Comparison of ENCODE assay signal across 13 cellular contexts in the genomic region with DNA sequence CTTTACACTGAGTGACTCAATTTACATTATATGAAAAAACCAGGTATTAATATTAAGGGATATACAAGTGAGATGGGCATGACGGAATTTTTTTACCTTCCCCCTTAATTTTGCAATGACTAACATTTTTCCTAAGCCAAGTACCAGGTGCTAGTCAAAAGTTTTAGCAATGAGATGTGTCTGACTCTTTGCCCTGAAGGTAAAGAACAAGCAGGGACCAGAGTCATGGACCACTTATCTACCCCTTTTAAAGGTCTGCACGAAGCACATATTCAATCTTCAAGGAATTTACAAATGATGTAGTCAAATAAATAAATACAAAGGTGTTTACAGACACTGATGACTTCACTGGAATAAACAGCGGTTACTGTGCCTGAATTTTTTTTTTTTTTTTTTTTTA. TPM values are rescaled to one million over a fixed set of nuclear protein-coding genes. Genes with fewer than 3 reads are reported as not detected.
DNase-seq lines count a peak whose midpoint lies in the region; ATAC-seq and TF ChIP-seq lines count a peak whose summit lies in the region.
"Had no signal": no experiment of that assay in that cellular context is flagged by ENCODE, and none has a peak within 500 bp of the region (broad histone marks: within the 10 kb centered on the region; RNA-seq: fewer than 3 reads in every experiment).

No MANE protein-coding gene starts in this region.

- no peaks in the 10 kb centered on the region for H3K9me2 ChIP-seq in OCI-LY7 (ENCODE audit: insufficient read depth, low read length)

- ATAC-seq in activated CD8-positive, alpha-beta memory T cell treated with anti-CD3 and anti-CD28 coated beads, Interleukin-2, amount 10 ng/mL, durations not matched to agents 7 days and 5 days, result no peak
- no peak for ATAC-seq in GM21723 (IDR thresholded peaks at IDR 0.05; ENCODE audit: unreplicated experiment)

- H3K9me3 Mint-ChIP-seq in activated CD8-positive, alpha-beta memory T cell treated with anti-CD3 and anti-CD28 coated beads, Interleukin-2, amount 10 ng/mL, durations not matched to agents 7 days and 5 days (ENCODE audit: low read depth), result peaks cover 9% of the 10 kb centered on the region
- H3K9me3 Mint-ChIP-seq in chondrocyte (ENCODE audit: low read depth), result peaks cover 9% of the 10 kb centered on the region
- H3K9me3 Mint-ChIP-seq in osteocyte (ENCODE audit: unreplicated experiment), result peaks cover 12% of the 10 kb centered on the region

- peaks cover 16% of the 10 kb centered on the region for H3K9me3 ChIP-seq in OCI-LY7 (ENCODE audit: low read length)
- H3K9me3 ChIP-seq: adrenal gland, testis had no signal

- H3K27ac Mint-ChIP-seq in activated CD8-positive, alpha-beta memory T cell treated with anti-CD3 and anti-CD28 coated beads, Interleukin-2, amount 10 ng/mL, durations not matched to agents 7 days and 5 days, result peak overlapping the region; percentile 96
- H3K27ac Mint-ChIP-seq in chondrocyte (ENCODE audit: unreplicated experiment) (no peak overlapping the region), osteocyte (ENCODE audit: unreplicated experiment) (no peak overlapping the region)

- TF ChIP-seq CTCF in OCI-LY7 (conservative IDR thresholded peaks at IDR 0.05; ENCODE audit: low read length), result no peak
- TF ChIP-seq CTCF in chondrocyte (IDR thresholded peaks at IDR 0.05), result no peak
- no peak for TF ChIP-seq CTCF in osteocyte (IDR thresholded peaks at IDR 0.05)
- no peak for TF ChIP-seq CTCF in brain microvascular endothelial cell (IDR thresholded peaks at IDR 0.05; ENCODE audit: low read depth, low read length, missing control alignments)

- BruUV-seq in OCI-LY7 (replicated peaks; lab: Mats Ljungman, UMichigan), result no TSS peak

- peaks cover 52% of the 10 kb centered on the region for H3K36me3 Mint-ChIP-seq in activated CD8-positive, alpha-beta memory T cell treated with anti-CD3 and anti-CD28 coated beads, Interleukin-2, amount 10 ng/mL, durations not matched to agents 7 days and 5 days
- H3K36me3 Mint-ChIP-seq in chondrocyte (ENCODE audit: low read depth) (peaks cover 8% of the 10 kb centered on the region), osteocyte (ENCODE audit: unreplicated experiment) (peaks cover 17% of the 10 kb centered on the region)

- peaks cover 57% of the 10 kb centered on the region for H3K4me1 Mint-ChIP-seq in activated CD8-positive, alpha-beta memory T cell treated with anti-CD3 and anti-CD28 coated beads, Interleukin-2, amount 10 ng/mL, durations not matched to agents 7 days and 5 days
- peaks cover 20% of the 10 kb centered on the region for H3K4me1 Mint-ChIP-seq in chondrocyte (ENCODE audit: low read depth)
- H3K4me1 Mint-ChIP-seq in osteocyte (ENCODE audit: unreplicated experiment), result peaks cover 16% of the 10 kb centered on the region

- H3K79me2 ChIP-seq in OCI-LY7 (ENCODE audit: insufficient read depth, low read depth, low read length), result peaks cover 51% of the 10 kb centered on the region

- H3K36me3 ChIP-seq in OCI-LY7 (ENCODE audit: insufficient read depth, low read length), result peaks cover 45% of the 10 kb centered on the region
- no peaks in the 10 kb centered on the region for H3K36me3 ChIP-seq in brain microvascular endothelial cell (replicated peaks)
- H3K36me3 ChIP-seq: adrenal gland had no signal

- peaks cover 12% of the 10 kb centered on the region for H3K4me1 ChIP-seq in OCI-LY7 (ENCODE audit: insufficient read depth, low read length, poor library complexity, severe bottlenecking)
- H3K4me1 ChIP-seq: adrenal gland had no signal

- no peak for DNase-seq in activated CD8-positive, alpha-beta memory T cell treated with anti-CD3 and anti-CD28 coated beads, Interleukin-2, amount 10 ng/mL, durations not matched to agents 7 days and 5 days
- DNase-seq in activated CD8-positive, alpha-beta memory T cell treated with anti-CD3 and anti-CD28 coated beads, Interleukin-2, amount 50 U/mL, for 48 hours, result no peak
- DNase-seq in OCI-LY7 (ENCODE audit: low spot score) (no peak), chondrocyte (ENCODE audit: low spot score) (no peak), osteocyte (ENCODE audit: extremely low spot score, unreplicated experiment) (no peak), brain microvascular endothelial cell (no peak), GM19240 (ENCODE audit: insufficient read length, low spot score) (no peak)
- DNase-seq: adrenal gland; NCI-H1417 treated with DMSO at 0.1 percent for 48 hours; occipital lobe; stimulated activated CD4-positive, alpha-beta T cell treated with anti-CD3 and anti-CD28 coated beads, Interleukin-2, amount 100 ng/mL, for 24 hours; testis had no signal

- peak overlapping the region; percentile 86 for H3K4me3 ChIP-seq in OCI-LY7 (ENCODE audit: low read depth, low read length, poor library complexity, severe bottlenecking)
- H3K4me3 ChIP-seq in brain microvascular endothelial cell (ENCODE audit: low read depth, low read length), result no peak overlapping the region

- H3K27me3 ChIP-seq in brain microvascular endothelial cell (replicated peaks), result no peaks in the 10 kb centered on the region
- H3K27me3 ChIP-seq: adrenal gland, testis had no signal

- in situ Hi-C loops in brain microvascular endothelial cell (cut with HindIII; ENCODE audit: low pct_ligation_motif_present, low sequenced_read_pairs), result no loop called here

- H3K4me3 Mint-ChIP-seq in activated CD8-positive, alpha-beta memory T cell treated with anti-CD3 and anti-CD28 coated beads, Interleukin-2, amount 10 ng/mL, durations not matched to agents 7 days and 5 days, result peak overlapping the region; percentile 96
- H3K4me3 Mint-ChIP-seq in chondrocyte (ENCODE audit: unreplicated experiment), result peak overlapping the region; percentile 83
- H3K4me3 Mint-ChIP-seq in osteocyte (ENCODE audit: unreplicated experiment), result peak overlapping the region; percentile 86

- POLR2A ChIA-PET in OCI-LY7 (lab: Charles Lee), result interaction anchor here (0.7 kb wide), 1 partner anchor 797 kb away, joined by 4 read pairs; no protein-coding TSS in a partner anchor

- H3K4me2 ChIP-seq in OCI-LY7 (ENCODE audit: low read length), result peak overlapping the region; percentile 22

- no peaks in the 10 kb centered on the region for H3K27me3 Mint-ChIP-seq in activated CD8-positive, alpha-beta memory T cell treated with anti-CD3 and anti-CD28 coated beads, Interleukin-2, amount 10 ng/mL, durations not matched to agents 7 days and 5 days
- H3K27me3 Mint-ChIP-seq in chondrocyte (ENCODE audit: low read depth) (peaks cover 3% of the 10 kb centered on the region), osteocyte (ENCODE audit: unreplicated experiment) (peaks cover 3% of the 10 kb centered on the region)

- intact Hi-C loops in OCI-LY7 (cut with micrococcal nuclease; ENCODE audit: unreplicated experiment), result loop anchor here (5.0 kb wide), 2 partner anchors 64 to 411 kb away; a partner anchor contains a TSS

- H3K27ac ChIP-seq in OCI-LY7 (ENCODE audit: low read depth, low read length, poor library complexity, severe bottlenecking) (no peak overlapping the region), brain microvascular endothelial cell (no peak overlapping the region)

- no peaks in the 10 kb centered on the region for H4K20me1 ChIP-seq in OCI-LY7 (ENCODE audit: insufficient read depth, low read length)

- no peak overlapping the region for H2AFZ ChIP-seq in OCI-LY7 (ENCODE audit: low read length)

- CTCF ChIA-PET in activated CD8-positive, alpha-beta memory T cell treated with anti-CD3 and anti-CD28 coated beads, Interleukin-2, amount 10 ng/mL, durations not matched to agents 7 days and 5 days (lab: Charles Lee), result interaction anchor here (6.1 kb wide), 1 partner anchor 12 kb away, joined by 25 read pairs; no protein-coding TSS in a partner anchor
- CTCF ChIA-PET in OCI-LY7 (lab: Charles Lee; ENCODE audit: unreplicated experiment), result no interaction called here

RNA-seq across cellular contexts. Expression of a gene that starts 1.4 kb away (rescaled TPM):
- 100 to 1,000 TPM; 130 to 149 TPM for total RNA-seq in activated CD8-positive, alpha-beta memory T cell treated with anti-CD3 and anti-CD28 coated beads, Interleukin-2, amount 10 ng/mL, durations not matched to agents 7 days and 5 days
- total RNA-seq in OCI-LY7 (2014; rRNA removed; shearing (Covaris generic)), result 93.2 and 97.1 TPM in 2 replicates
- 87.6 and 92.2 TPM in 2 replicates for total RNA-seq in OCI-LY7 (2022)
- total RNA-seq in chondrocyte, result 71.0 to 77.7 TPM (median 76.1 TPM) in 3 replicates
- total RNA-seq in osteocyte, result 80.8 and 81.6 TPM in 2 replicates

RNA-seq across cellular contexts. Expression of a gene that starts 13.6 kb away (rescaled TPM):
- total RNA-seq in activated CD8-positive, alpha-beta memory T cell treated with anti-CD3 and anti-CD28 coated beads, Interleukin-2, amount 10 ng/mL, durations not matched to agents 7 days and 5 days, result under 1 TPM; 0.12 to 0.15 TPM
- not detected in 2 replicates for total RNA-seq in OCI-LY7 (2014; rRNA removed; shearing (Covaris generic))
- not detected in 2 replicates for total RNA-seq in OCI-LY7 (2022)
- total RNA-seq in chondrocyte, result 0.05 to 0.24 TPM (median 0.15 TPM) in 3 replicates
- total RNA-seq in osteocyte, result 0.21 and 0.24 TPM in 2 replicates
- total RNA-seq: adrenal gland had no signal
